8 cellular contexts compared by ENCODE assay signal in the genomic region with DNA sequence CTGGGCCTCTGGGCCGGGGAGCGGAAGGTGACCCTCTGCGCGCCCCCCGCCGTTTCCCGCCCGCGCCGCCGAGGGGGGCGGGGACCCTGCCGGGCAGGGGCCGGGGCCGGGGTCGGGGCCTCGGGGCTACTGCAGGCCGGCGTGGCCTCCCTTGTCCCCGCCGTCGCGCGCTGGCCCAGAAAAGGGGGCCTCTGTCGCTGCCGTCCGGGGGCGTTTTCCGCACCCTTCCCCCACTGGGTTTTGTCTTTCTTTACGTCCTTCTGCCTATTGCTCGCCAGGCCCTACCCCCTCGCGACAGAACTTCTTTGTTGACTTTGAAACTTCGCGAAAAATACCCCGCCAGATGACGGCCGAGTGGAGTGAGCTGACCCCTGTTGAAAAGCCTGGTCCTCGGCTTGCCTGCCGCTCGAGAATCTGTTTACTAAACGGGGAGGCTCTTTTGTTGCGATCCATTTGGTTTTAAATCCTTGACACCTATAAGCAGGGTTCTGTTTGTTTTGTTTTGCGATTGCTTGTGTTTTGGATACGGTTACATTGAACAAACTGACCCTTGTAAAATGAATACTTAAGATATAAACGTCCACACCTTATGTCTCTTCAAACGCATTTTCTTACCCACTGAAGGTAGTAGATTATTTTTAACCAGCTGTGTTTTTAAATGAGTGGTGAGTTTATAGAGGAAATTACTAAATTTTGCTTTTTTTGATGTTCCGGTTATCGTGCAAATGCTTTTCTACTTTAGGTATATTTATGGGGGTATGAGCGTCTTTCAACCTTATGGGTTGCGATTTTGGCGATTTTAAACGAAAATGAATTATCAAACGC. TPM values are rescaled to one million over a fixed set of nuclear protein-coding genes. Genes with fewer than 3 reads are reported as not detected.
DNase-seq lines count a peak whose midpoint lies in the region; ATAC-seq and TF ChIP-seq lines count a peak whose summit lies in the region.

No MANE protein-coding gene starts in this region.

- H3K9me3 Mint-ChIP-seq in IgD-negative memory B cell, result no peaks in the 10 kb centered on the region

- peaks cover 49% of the 10 kb centered on the region for H3K4me1 ChIP-seq in body of pancreas

- H3K27ac Mint-ChIP-seq in IgD-negative memory B cell, result peak overlapping the region; percentile 98 to 99 (median 99)

- peak overlapping the region; percentile 95 to 100 (median 98) for H3K27ac ChIP-seq in body of pancreas

- H3K4me3 Mint-ChIP-seq in IgD-negative memory B cell, result peak overlapping the region; percentile 96 to 100 (median 98)

- TF ChIP-seq CTCF in body of pancreas (IDR thresholded peaks at IDR 0.05), result peak in 1 of 7 experiments; percentile 5

- H3K4me3 ChIP-seq in body of pancreas, result peak overlapping the region; percentile 69 to 78

- H3K36me3 Mint-ChIP-seq in IgD-negative memory B cell, result peaks cover 3% of the 10 kb centered on the region

- WGBS in body of pancreas, 2 donors, result 0% methylated on average over 26 to 54 of the region's 54 CpGs

- H3K27me3 Mint-ChIP-seq in IgD-negative memory B cell, result no peaks in the 10 kb centered on the region

- no peaks in the 10 kb centered on the region for H3K36me3 ChIP-seq in body of pancreas (replicated peaks in 1 of 2; ENCODE audit: insufficient read depth in 1 of 2, low read depth in 2 of 2)

- H3K27me3 ChIP-seq in body of pancreas, result no peaks in the 10 kb centered on the region

- peaks cover 30 to 45% (median 36%) of the 10 kb centered on the region in 3 donors for H3K4me1 Mint-ChIP-seq in IgD-negative memory B cell

- no peak for TF ChIP-seq POLR2A in body of pancreas (IDR thresholded peaks at IDR 0.05)

- DNase-seq in DMS 273 (lab: John Stamatoyannopoulos, UW; ENCODE audit: unreplicated experiment) (peak; percentile 80), SW480 (ENCODE audit: low spot score) (peak; percentile 75), body of pancreas (peak; percentile 50 to 63 (median 58)), iris pigment epithelial cell (ENCODE audit: low read depth) (peak; percentile 51)
- peak; percentile 44 for DNase-seq in stimulated activated CD4-positive, alpha-beta T cell treated with anti-CD3 and anti-CD28 coated beads, Interleukin-1b, Interleukin-23, amount 100 ng/mL, for 48 hours

- intact Hi-C loops in body of pancreas (cut with DNase I), result no loop called here

- peak; percentile 19 for ATAC-seq in GM21515 (IDR thresholded peaks at IDR 0.05; ENCODE audit: unreplicated experiment)
- peak; percentile 12 for ATAC-seq in body of pancreas
- no peak for ATAC-seq in GM18870 (IDR thresholded peaks at IDR 0.05; ENCODE audit: unreplicated experiment)

- H3K9me3 ChIP-seq in body of pancreas, result no peaks in the 10 kb centered on the region

RNA-seq across cellular contexts. Expression of a gene that starts 0.8 kb away (rescaled TPM):
- polyA plus RNA-seq in IgD-negative memory B cell, result 39.3 TPM
- total RNA-seq in body of pancreas, result 100 to 1,000 TPM in 1 of 2 donors, 10 to 100 TPM in 1; 76.5 to 116 TPM

RNA-seq across cellular contexts. Expression of a gene that starts 46.6 kb away (rescaled TPM):
- not detected for polyA plus RNA-seq in IgD-negative memory B cell
- 1 to 10 TPM; 4.4 to 4.9 TPM for total RNA-seq in body of pancreas
